In genomic region chr7:2955177-2955768, GRCh38 we compare ENCODE assay signal across 17 cellular contexts.
A peak's percentile ranks its signal among the peaks of the same experiment; 100 is the strongest.
DNase-seq lines count a peak whose midpoint lies in the region; ATAC-seq and TF ChIP-seq lines count a peak whose summit lies in the region.
"Had no signal": no experiment of that assay in that cellular context is flagged by ENCODE, and none has a peak within 500 bp of the region (broad histone marks: within the 10 kb centered on the region; RNA-seq: fewer than 3 reads in every experiment).

No MANE protein-coding gene starts in this region.

- H3K27me3 Mint-ChIP-seq in T-helper 2 cell treated with Interferon-gamma antibody and Interleukin-4, amounts not matched to agents 5 μg/mL and 100 μg/mL, for 36 hours (ENCODE audit: low read depth): no peaks in the 10 kb centered on the region
- no peaks in the 10 kb centered on the region for H3K27me3 Mint-ChIP-seq in CD8-positive, alpha-beta T cell (ENCODE audit: low read depth)
- H3K27me3 Mint-ChIP-seq in activated T-helper 2 cell treated with anti-CD3 and anti-CD28 coated beads, Interferon-gamma antibody, Interleukin-2, Interleukin-4, amounts not matched to agents 10 μg/mL and 5 μg/mL and 100 μg/mL, durations not matched to agents 14 hours and 24 hours and 36 hours (ENCODE audit: low read depth): no peaks in the 10 kb centered on the region
- no peaks in the 10 kb centered on the region for H3K27me3 Mint-ChIP-seq in naive B cell
- H3K27me3 Mint-ChIP-seq in progenitor cell of endocrine pancreas: no peaks in the 10 kb centered on the region

- H3K9me3 ChIP-seq in CD8-positive, alpha-beta T cell (ENCODE audit: low read length): no peaks in the 10 kb centered on the region
- H3K9me3 ChIP-seq: upper lobe of left lung had no signal

- peaks cover 79% of the 10 kb centered on the region for H3K36me3 Mint-ChIP-seq in T-helper 2 cell treated with Interferon-gamma antibody and Interleukin-4, amounts not matched to agents 5 μg/mL and 100 μg/mL, for 36 hours (ENCODE audit: low read depth)
- H3K36me3 Mint-ChIP-seq in CD8-positive, alpha-beta T cell: peaks cover 72% of the 10 kb centered on the region
- H3K36me3 Mint-ChIP-seq in activated T-helper 2 cell treated with anti-CD3 and anti-CD28 coated beads, Interferon-gamma antibody, Interleukin-2, Interleukin-4, amounts not matched to agents 10 μg/mL and 5 μg/mL and 100 μg/mL, durations not matched to agents 14 hours and 24 hours and 36 hours (ENCODE audit: low read depth): peaks cover 89% of the 10 kb centered on the region
- H3K36me3 Mint-ChIP-seq in naive B cell: peaks cover 4 to 17% of the 10 kb centered on the region in 2 donors
- H3K36me3 Mint-ChIP-seq in progenitor cell of endocrine pancreas (ENCODE audit: insufficient read depth): peaks cover 3% of the 10 kb centered on the region

- peak overlapping the region; percentile 3 for H3K27ac ChIP-seq in CD8-positive, alpha-beta T cell (ENCODE audit: low read depth, low read length)
- H3K27ac ChIP-seq: left ventricle myocardium inferior, upper lobe of left lung had no signal

- H3K4me1 Mint-ChIP-seq in T-helper 2 cell treated with Interferon-gamma antibody and Interleukin-4, amounts not matched to agents 5 μg/mL and 100 μg/mL, for 36 hours (ENCODE audit: low read depth): peaks cover 63% of the 10 kb centered on the region
- H3K4me1 Mint-ChIP-seq in CD8-positive, alpha-beta T cell (ENCODE audit: low read depth): peaks cover 68% of the 10 kb centered on the region
- H3K4me1 Mint-ChIP-seq in activated T-helper 2 cell treated with anti-CD3 and anti-CD28 coated beads, Interferon-gamma antibody, Interleukin-2, Interleukin-4, amounts not matched to agents 10 μg/mL and 5 μg/mL and 100 μg/mL, durations not matched to agents 14 hours and 24 hours and 36 hours (ENCODE audit: low read depth): peaks cover 60% of the 10 kb centered on the region
- H3K4me1 Mint-ChIP-seq in naive B cell: peaks cover 39 to 70% (median 60%) of the 10 kb centered on the region in 3 donors
- H3K4me1 Mint-ChIP-seq in progenitor cell of endocrine pancreas (ENCODE audit: low read depth): no peaks in the 10 kb centered on the region

- peaks cover 47% of the 10 kb centered on the region for H3K4me1 ChIP-seq in CD8-positive, alpha-beta T cell (ENCODE audit: insufficient read depth, low read length)
- H3K4me1 ChIP-seq: left ventricle myocardium inferior had no signal

- peak overlapping the region; percentile 14 for H3K4me3 Mint-ChIP-seq in T-helper 2 cell treated with Interferon-gamma antibody and Interleukin-4, amounts not matched to agents 5 μg/mL and 100 μg/mL, for 36 hours
- peak overlapping the region; percentile 5 for H3K4me3 Mint-ChIP-seq in CD8-positive, alpha-beta T cell
- H3K4me3 Mint-ChIP-seq in activated T-helper 2 cell treated with anti-CD3 and anti-CD28 coated beads, Interferon-gamma antibody, Interleukin-2, Interleukin-4, amounts not matched to agents 10 μg/mL and 5 μg/mL and 100 μg/mL, durations not matched to agents 14 hours and 24 hours and 36 hours (ENCODE audit: low read depth): no peak overlapping the region
- H3K4me3 Mint-ChIP-seq in naive B cell (peak overlapping the region in 1 of 8 donors; percentile 59), progenitor cell of endocrine pancreas (ENCODE audit: low read depth) (no peak overlapping the region)
- H3K4me3 Mint-ChIP-seq: HFFc6 had no signal

- CTCF ChIA-PET in CD8-positive, alpha-beta T cell (lab: Charles Lee): interaction anchor here (1.0 to 2.3 kb wide), 2 partner anchors 135 to 199 kb away, joined by 4 to 5 read pairs; no protein-coding TSS in a partner anchor

- no peak for ATAC-seq in CD8-positive, alpha-beta T cell
- ATAC-seq in naive B cell (ENCODE audit: low read depth in 2 of 2): no peak
- ATAC-seq in left lobe of liver: no peak
- ATAC-seq in GM18909 (IDR thresholded peaks at IDR 0.05; ENCODE audit: poor library complexity, unreplicated experiment): no peak

- peaks cover 10% of the 10 kb centered on the region for H3K9me3 Mint-ChIP-seq in T-helper 2 cell treated with Interferon-gamma antibody and Interleukin-4, amounts not matched to agents 5 μg/mL and 100 μg/mL, for 36 hours
- no peaks in the 10 kb centered on the region for H3K9me3 Mint-ChIP-seq in CD8-positive, alpha-beta T cell
- peaks cover 15% of the 10 kb centered on the region for H3K9me3 Mint-ChIP-seq in activated T-helper 2 cell treated with anti-CD3 and anti-CD28 coated beads, Interferon-gamma antibody, Interleukin-2, Interleukin-4, amounts not matched to agents 10 μg/mL and 5 μg/mL and 100 μg/mL, durations not matched to agents 14 hours and 24 hours and 36 hours
- H3K9me3 Mint-ChIP-seq in naive B cell: no peaks in the 10 kb centered on the region
- H3K9me3 Mint-ChIP-seq in progenitor cell of endocrine pancreas (ENCODE audit: low read depth): peaks cover 7% of the 10 kb centered on the region

- H3K27me3 ChIP-seq in CD8-positive, alpha-beta T cell (ENCODE audit: insufficient read depth, low read length): no peaks in the 10 kb centered on the region
- H3K27me3 ChIP-seq: upper lobe of left lung had no signal

- POLR2A ChIA-PET in CD8-positive, alpha-beta T cell (lab: Charles Lee): interaction anchor here (1.1 to 2.9 kb wide), 2 partner anchors 10 to 16 kb away, joined by 4 to 21 read pairs; no protein-coding TSS in a partner anchor

- peaks cover 11% of the 10 kb centered on the region for H3K36me3 ChIP-seq in CD8-positive, alpha-beta T cell (ENCODE audit: insufficient read depth, low read length)
- H3K36me3 ChIP-seq: left ventricle myocardium inferior, upper lobe of left lung had no signal

- no peak for DNase-seq in T-helper 2 cell treated with Interferon-gamma antibody and Interleukin-4, amounts not matched to agents 5 μg/mL and 100 μg/mL, for 36 hours (ENCODE audit: low spot score)
- DNase-seq in T-helper 2 cell (no peak), naive B cell (no peak), left lobe of liver (ENCODE audit: low spot score) (no peak), progenitor cell of endocrine pancreas (ENCODE audit: low spot score, unreplicated experiment) (no peak)
- no peak for DNase-seq in CD8-positive, alpha-beta T cell
- no peak for DNase-seq in activated T-helper 2 cell treated with anti-CD3 and anti-CD28 coated beads, Interferon-gamma antibody, Interleukin-2, Interleukin-4, amounts not matched to agents 10 μg/mL and 5 μg/mL and 100 μg/mL, durations not matched to agents 14 hours and 24 hours and 36 hours (ENCODE audit: low spot score)
- DNase-seq: 8988T; central memory CD4-positive, alpha-beta T cell; HFFc6; left ventricle myocardium inferior; NCI-H2029 treated with DMSO at 0.1 percent for 48 hours; NCI-H510A; SHP77 had no signal

- peak overlapping the region; percentile 39 for H3K27ac Mint-ChIP-seq in T-helper 2 cell treated with Interferon-gamma antibody and Interleukin-4, amounts not matched to agents 5 μg/mL and 100 μg/mL, for 36 hours
- peak overlapping the region; percentile 89 for H3K27ac Mint-ChIP-seq in CD8-positive, alpha-beta T cell
- H3K27ac Mint-ChIP-seq in activated T-helper 2 cell treated with anti-CD3 and anti-CD28 coated beads, Interferon-gamma antibody, Interleukin-2, Interleukin-4, amounts not matched to agents 10 μg/mL and 5 μg/mL and 100 μg/mL, durations not matched to agents 14 hours and 24 hours and 36 hours: peak overlapping the region; percentile 68
- H3K27ac Mint-ChIP-seq in naive B cell: peak overlapping the region; percentile 49 to 97 (median 94)
- no peak overlapping the region for H3K27ac Mint-ChIP-seq in progenitor cell of endocrine pancreas
- H3K27ac Mint-ChIP-seq: HFFc6 had no signal

- intact Hi-C loops in CD8-positive, alpha-beta T cell (cut with DNase I, micrococcal nuclease): loop anchor here in 1 of 2 experiments (10.0 kb wide), 1 partner anchor 200 kb away; no protein-coding TSS in a partner anchor
- intact Hi-C loops in activated T-helper 2 cell treated with anti-CD3 and anti-CD28 coated beads, Interferon-gamma antibody, Interleukin-2, Interleukin-4, amounts not matched to agents 10 μg/mL and 5 μg/mL and 100 μg/mL, durations not matched to agents 14 hours and 24 hours and 36 hours (cut with micrococcal nuclease): loop anchor here (5.0 to 10.0 kb wide), 5 partner anchors 60 to 202 kb away; partner anchors contain the start of gene CARD11

- no peak for TF ChIP-seq CTCF in CD8-positive, alpha-beta T cell (IDR thresholded peaks at IDR 0.05)
- TF ChIP-seq CTCF in progenitor cell of endocrine pancreas (IDR thresholded peaks at IDR 0.05; ENCODE audit: unreplicated experiment): no peak

- no peak overlapping the region for H3K4me3 ChIP-seq in CD8-positive, alpha-beta T cell (ENCODE audit: low read depth, low read length)
- H3K4me3 ChIP-seq: left ventricle myocardium inferior, smooth muscle cell, upper lobe of left lung had no signal

Comparison
In these comparisons a context has a peak if more than half of its experiments do, and no peak if none do; other contexts are left out.
1. H3K4me3 Mint-ChIP-seq: peak in T-helper 2 cell treated with Interferon-gamma antibody and Interleukin-4, amounts not matched to agents 5 μg/mL and 100 μg/mL, for 36 hours (single experiment) and CD8-positive, alpha-beta T cell (single experiment); none in activated T-helper 2 cell treated with anti-CD3 and anti-CD28 coated beads, Interferon-gamma antibody, Interleukin-2, Interleukin-4, amounts not matched to agents 10 μg/mL and 5 μg/mL and 100 μg/mL, durations not matched to agents 14 hours and 24 hours and 36 hours (single experiment) and progenitor cell of endocrine pancreas (single experiment).